In genomic region chr20:5161536-5162164, GRCh38 we compare ENCODE assay signal across 23 cellular contexts.
"Had no signal": no experiment of that assay in that cellular context is flagged by ENCODE, and none has a peak within 500 bp of the region (broad histone marks: within the 10 kb centered on the region; RNA-seq: fewer than 3 reads in every experiment).

No MANE protein-coding gene starts in this region.

- DNase-seq: caudate nucleus; cerebellar nuclear complex; dorsolateral prefrontal cortex; effector CD4-positive, alpha-beta T cell; head of caudate nucleus; hippocampal formation; left colon; mammary epithelial cell; mesendoderm; midbrain; naive thymus-derived CD4-positive, alpha-beta T cell; nucleus accumbens; stimulated activated CD4-positive, alpha-beta T cell treated with anti-CD3 and anti-CD28 coated beads, Interleukin-2, amount 100 ng/mL, for 24 hours; stimulated activated CD4-positive, alpha-beta T cell treated with anti-CD3 and anti-CD28 coated beads, Interleukin-4, amount 100 ng/mL, for 24 hours; stimulated activated naive CD4-positive, alpha-beta T cell treated with Interleukin-2 at 50 U/mL for 16 hours; stomach; thyroid gland; trophoblast cell had no signal

- H3K9me3 Mint-ChIP-seq: nephron; neural progenitor cell; stimulated activated effector memory CD8-positive, alpha-beta T cell treated with anti-CD3 and anti-CD28 coated beads, Interleukin-12 subunit alpha, Interleukin-12 subunit beta, amount 100 ng/mL, for 72 hours had no signal

- H3K4me3 ChIP-seq: dorsolateral prefrontal cortex, neural progenitor cell, prostate gland, stomach, thyroid gland had no signal

- H3K27me3 Mint-ChIP-seq: naive thymus-derived CD4-positive, alpha-beta T cell had no signal

- ATAC-seq: left colon; naive thymus-derived CD4-positive, alpha-beta T cell; sciatic nerve; stimulated activated effector memory CD8-positive, alpha-beta T cell treated with anti-CD3 and anti-CD28 coated beads, Interleukin-12 subunit alpha, Interleukin-12 subunit beta, amount 100 ng/mL, for 72 hours had no signal

- H3K36me3 ChIP-seq: neural progenitor cell, prostate gland, stomach, thyroid gland had no signal

- H3K9me3 ChIP-seq: prostate gland, stomach, thyroid gland had no signal

- H3K27ac ChIP-seq: neural progenitor cell, prostate gland, stomach, thyroid gland had no signal

- H3K27me3 ChIP-seq: dorsolateral prefrontal cortex, neural progenitor cell, stomach, thyroid gland had no signal

- H3K27ac Mint-ChIP-seq: nephron, neural progenitor cell had no signal

- H3K4me3 Mint-ChIP-seq: naive thymus-derived CD4-positive, alpha-beta T cell; nephron; neural progenitor cell; stimulated activated effector memory CD8-positive, alpha-beta T cell treated with anti-CD3 and anti-CD28 coated beads, Interleukin-12 subunit alpha, Interleukin-12 subunit beta, amount 100 ng/mL, for 72 hours had no signal

- H3K4me1 ChIP-seq: prostate gland had no signal
